ENCODE assay signal across 9 cellular contexts in genomic region chr12:48157889-48158370, GRCh38. TPM values are rescaled to one million over a fixed set of nuclear protein-coding genes. Genes with fewer than 3 reads are reported as not detected.
DNase-seq lines count a peak whose midpoint lies in the region; ATAC-seq and TF ChIP-seq lines count a peak whose summit lies in the region.
"Had no signal": no experiment of that assay in that cellular context is flagged by ENCODE, and none has a peak within 500 bp of the region (broad histone marks: within the 10 kb centered on the region; RNA-seq: fewer than 3 reads in every experiment).

No MANE protein-coding gene starts in this region.

- no peak for ATAC-seq in lung (ENCODE audit: insufficient read depth, low FRiP score)
- no peak for ATAC-seq in HG03469 (IDR thresholded peaks at IDR 0.05; ENCODE audit: unreplicated experiment)

- TF ChIP-seq CTCF in lung (IDR thresholded peaks at IDR 0.05; ENCODE audit: control extremely low read depth, extremely low read depth) (no peak), uterus (IDR thresholded peaks at IDR 0.05) (no peak)

- H3K27me3 Mint-ChIP-seq in activated naive CD8-positive, alpha-beta T cell: no peaks in the 10 kb centered on the region

- H3K36me3 Mint-ChIP-seq in activated naive CD8-positive, alpha-beta T cell: peaks cover 4% of the 10 kb centered on the region

- H3K4me3 ChIP-seq in lung (no peak overlapping the region), uterus (peak overlapping the region; percentile 75 to 84)

- peak overlapping the region; percentile 95 for H3K4me3 Mint-ChIP-seq in activated naive CD8-positive, alpha-beta T cell

- whole genome bisulfite sequencing in lung, 2 donors: 65% methylated on average over 3 of the region's 3 CpGs

- no peaks in the 10 kb centered on the region for H3K9me3 Mint-ChIP-seq in activated naive CD8-positive, alpha-beta T cell (ENCODE audit: low read depth)

- peaks cover 0 to 3% of the 10 kb centered on the region in 2 donors for H3K36me3 ChIP-seq in lung (ENCODE audit: control insufficient read depth in 2 of 2, insufficient read depth in 2 of 2, low read length in 2 of 2)
- no peaks in the 10 kb centered on the region for H3K36me3 ChIP-seq in uterus

- H3K4me1 ChIP-seq in lung (ENCODE audit: control insufficient read depth in 2 of 2, insufficient read depth in 2 of 2, low read length in 2 of 2) (peaks cover 3 to 4% of the 10 kb centered on the region in 2 donors), uterus (no peaks in the 10 kb centered on the region)

- peaks cover 48% of the 10 kb centered on the region for H3K4me1 Mint-ChIP-seq in activated naive CD8-positive, alpha-beta T cell (ENCODE audit: low read depth)

- DNase-seq in stimulated activated CD4-positive, alpha-beta T cell treated with anti-CD3 and anti-CD28 coated beads, Interleukin-12 subunit alpha, Interleukin-12 subunit beta, amount 100 ng/mL, for 48 hours (ENCODE audit: low read depth in 2 of 3, low spot score in 1 of 3): peak in 2 of 3 donors; percentile 8 to 9
- DNase-seq in stimulated activated CD4-positive, alpha-beta T cell treated with anti-CD3 and anti-CD28 coated beads, Interleukin-12 subunit alpha, Interleukin-12 subunit beta, amount 100 ng/mL, for 4 hours: no peak
- no peak for DNase-seq in lung (ENCODE audit: low spot score)
- no peak for DNase-seq in uterus
- no peak for DNase-seq in T-helper 9 cell
- no peak for DNase-seq in DMS114 treated with DMSO at 0.1 percent for 48 hours (lab: John Stamatoyannopoulos, UW; ENCODE audit: unreplicated experiment)

- peak overlapping the region; percentile 97 for H3K27ac Mint-ChIP-seq in activated naive CD8-positive, alpha-beta T cell

- H3K9me3 ChIP-seq in lung (ENCODE audit: control insufficient read depth in 2 of 2, insufficient read depth in 1 of 2, low read length in 1 of 2) (no peaks in the 10 kb centered on the region), uterus (no peaks in the 10 kb centered on the region)

- no peak for TF ChIP-seq POLR2A in uterus (IDR thresholded peaks at IDR 0.05)

- intact Hi-C loops in uterus (cut with DNase I; ENCODE audit: low total_unique reads): no loop called here

- H3K27me3 ChIP-seq in lung (ENCODE audit: control insufficient read depth, insufficient read depth) (no peaks in the 10 kb centered on the region), uterus (no peaks in the 10 kb centered on the region)

- H3K27ac ChIP-seq in lung (ENCODE audit: low read depth in 1 of 2, low read length in 1 of 2): peak overlapping the region; percentile 84 to 85
- H3K27ac ChIP-seq in uterus: peak overlapping the region; percentile 85 to 90

RNA-seq across cellular contexts. Expression of gene ASB8, which starts 0.6 kb away (rescaled TPM):
- total RNA-seq in lung (10 to 100 TPM; 34.4 to 55.1 TPM), uterus (10 to 100 TPM; 22.3 to 50.9 (median 32.5) TPM)
- polyA plus RNA-seq in lung: 10 to 100 TPM; 12.0 to 19.3 TPM

RNA-seq across cellular contexts. Expression of gene CCDC184, which starts 25.5 kb away (rescaled TPM):
- total RNA-seq in lung (1 to 10 TPM in 1 of 2 donors, under 1 TPM in 1; 0.51 to 3.0 TPM), uterus (1 to 10 TPM in 3 of 4 donors, not detected in 1; 2.4 to 9.1 (median 2.7) TPM)
- polyA plus RNA-seq in lung: 1 to 10 TPM in 1 of 2 donors, under 1 TPM in 1; 0.63 to 1.4 TPM

RNA-seq across cellular contexts. Expression of gene PFKM, which starts 38.8 kb away (rescaled TPM):
- 10 to 100 TPM; 37.5 to 48.9 TPM for total RNA-seq in lung
- 10 to 100 TPM; 14.0 to 23.3 TPM for polyA plus RNA-seq in lung
- 100 to 1,000 TPM in 1 of 4 donors, 10 to 100 TPM in 3; 30.9 to 150 (median 70.8) TPM for total RNA-seq in uterus

RNA-seq across cellular contexts. Expression of gene OR10AD1, which starts 45.2 kb away (rescaled TPM):
- total RNA-seq in lung (not detected), uterus (not detected)
- polyA plus RNA-seq in lung: not detected
- total RNA-seq: glomerular endothelial cell had no signal

RNA-seq across cellular contexts. Expression of gene SENP1, which starts 52.1 kb away (rescaled TPM):
- total RNA-seq in lung: 10 to 100 TPM; 20.0 to 30.8 TPM
- 1 to 10 TPM; 3.5 to 5.9 TPM for polyA plus RNA-seq in lung
- total RNA-seq in uterus: 10 to 100 TPM; 24.1 to 43.9 (median 32.4) TPM

Comparison
In these comparisons a context has a peak if more than half of its experiments do, and no peak if none do; other contexts are left out.
1. DNase-seq: peak in stimulated activated CD4-positive, alpha-beta T cell treated with anti-CD3 and anti-CD28 coated beads, Interleukin-12 subunit alpha, Interleukin-12 subunit beta, amount 100 ng/mL, for 48 hours (2 of 3); none in stimulated activated CD4-positive, alpha-beta T cell treated with anti-CD3 and anti-CD28 coated beads, Interleukin-12 subunit alpha, Interleukin-12 subunit beta, amount 100 ng/mL, for 4 hours (single experiment), lung (single experiment), uterus (0 of 2), T-helper 9 cell (single experiment) and DMS114 treated with DMSO at 0.1 percent for 48 hours (single experiment).